Comparison of ENCODE assay signal across 12 cellular contexts in genomic region chr20:60255426-60255825, GRCh38.
A peak's percentile ranks its signal among the peaks of the same experiment; 100 is the strongest.
DNase-seq lines count a peak whose midpoint lies in the region; ATAC-seq, FAIRE-seq and TF ChIP-seq lines count a peak whose summit lies in the region.
"Had no signal": no experiment of that assay in that cellular context is flagged by ENCODE, and none has a peak within 500 bp of the region (broad histone marks: within the 10 kb centered on the region; RNA-seq: fewer than 3 reads in every experiment).

No MANE protein-coding gene starts in this region.

- no peaks in the 10 kb centered on the region for H3K9me3 ChIP-seq in GM23248 (ENCODE audit: low read depth)
- H3K9me3 ChIP-seq: esophagus squamous epithelium had no signal

- H4K20me1 ChIP-seq in GM23248 (ENCODE audit: insufficient read depth), result no peaks in the 10 kb centered on the region

- H3K79me2 ChIP-seq in GM23248 (ENCODE audit: insufficient read depth), result no peaks in the 10 kb centered on the region
- H3K79me2 ChIP-seq: hepatocyte had no signal

- TF ChIP-seq CTCF in foreskin keratinocyte (conservative IDR thresholded peaks at IDR 0.05), result no peak

- DNase-seq in GM23248 (no peak), NCI-H1092 treated with DMSO at 0.1 percent for 48 hours (lab: John Stamatoyannopoulos, UW) (peak; percentile 79), NCI-H69 (lab: John Stamatoyannopoulos, UW) (peak; percentile 67), foreskin keratinocyte (no peak), cerebellum (ENCODE audit: low spot score) (no peak), left colon (no peak), foreskin melanocyte (no peak), HTR-8/SVneo (ENCODE audit: insufficient read length, low spot score) (no peak)
- DNase-seq: esophagus squamous epithelium, H9 had no signal

- WGBS in GM23248 (ENCODE audit: low coverage in 1 of 2, low lambda C conversion rate in 2 of 2, missing lambda C conversion rate in 2 of 2), 2 experiments, result 40 to 50% methylated on average over 3 of the region's 3 CpGs

- H3K27ac ChIP-seq in GM23248, result no peak overlapping the region
- H3K27ac ChIP-seq in foreskin keratinocyte, result no peak overlapping the region
- H3K27ac ChIP-seq: C4-2B, esophagus squamous epithelium, hepatocyte had no signal

- no peaks in the 10 kb centered on the region for H3K9me2 ChIP-seq in GM23248 (ENCODE audit: insufficient read depth)

- peak; percentile 32 for ATAC-seq in foreskin keratinocyte
- ATAC-seq in left colon, result no peak

- no peaks in the 10 kb centered on the region; the same call in 1 of the 2 replicates for H3F3A ChIP-seq in GM23248 (ENCODE audit: insufficient read depth)

- no peak for FAIRE-seq in HTR-8/SVneo (lab: Jason Lieb, UNC)

- H3K4me1 ChIP-seq in GM23248 (ENCODE audit: insufficient read depth) (peaks cover 25% of the 10 kb centered on the region), foreskin keratinocyte (peaks cover 5% of the 10 kb centered on the region)
- H3K4me1 ChIP-seq: esophagus squamous epithelium had no signal

- H3K27me3 ChIP-seq in GM23248 (replicated peaks; ENCODE audit: insufficient read depth) (no peaks in the 10 kb centered on the region), foreskin keratinocyte (peaks cover 24% of the 10 kb centered on the region)

- H2AFZ ChIP-seq in GM23248, result no peak overlapping the region
- H2AFZ ChIP-seq: hepatocyte had no signal

- H3K9ac ChIP-seq in GM23248, result no peak overlapping the region

- H3K4me2 ChIP-seq in GM23248 (ENCODE audit: unreplicated experiment), result peak overlapping the region; percentile 40
- H3K4me2 ChIP-seq: hepatocyte had no signal

- in situ Hi-C loops in GM23248 (cut with MboI), result no loop called here

- H3K36me3 ChIP-seq in GM23248 (ENCODE audit: low read depth), result no peaks in the 10 kb centered on the region
- H3K36me3 ChIP-seq: esophagus squamous epithelium had no signal

- intact Hi-C loops in left colon (cut with DNase I, micrococcal nuclease), result no loop called here

- no peak overlapping the region for H3K4me3 ChIP-seq in GM23248
- H3K4me3 ChIP-seq: esophagus squamous epithelium, hepatocyte had no signal

Comparison
In these comparisons a context has a peak if more than half of its experiments do, and no peak if none do; other contexts are left out.
1. DNase-seq: peak in NCI-H1092 treated with DMSO at 0.1 percent for 48 hours (single experiment) and NCI-H69 (single experiment); none in GM23248 (single experiment), foreskin keratinocyte (0 of 2), cerebellum (single experiment), left colon (0 of 2), foreskin melanocyte (single experiment) and HTR-8/SVneo (single experiment).